8 cellular contexts compared by ENCODE assay signal in genomic region chr3:37162501-37163245, GRCh38. TPM values are rescaled to one million over a fixed set of nuclear protein-coding genes. Genes with fewer than 3 reads are reported as not detected.
DNase-seq lines count a peak whose midpoint lies in the region; ATAC-seq and TF ChIP-seq lines count a peak whose summit lies in the region.

No MANE protein-coding gene starts in this region.

- intact Hi-C loops in ovary (cut with DNase I) (no loop called here), head of caudate nucleus (cut with DNase I) (no loop called here)

- H3K4me3 ChIP-seq in ovary = no peak overlapping the region

- H3K4me1 ChIP-seq in ovary (ENCODE audit: insufficient read depth) = peaks cover 11% of the 10 kb centered on the region

- H3K9me3 Mint-ChIP-seq in chondrocyte (ENCODE audit: low read depth) = no peaks in the 10 kb centered on the region

- TF ChIP-seq CTCF in chondrocyte (IDR thresholded peaks at IDR 0.05) (no peak), ovary (IDR thresholded peaks at IDR 0.05) (no peak)

- peaks cover 29% of the 10 kb centered on the region for H3K4me1 Mint-ChIP-seq in chondrocyte (ENCODE audit: low read depth)

- no peaks in the 10 kb centered on the region for H3K36me3 ChIP-seq in ovary

- H3K27me3 ChIP-seq in ovary = no peaks in the 10 kb centered on the region

- H3K27ac ChIP-seq in ovary = no peak overlapping the region

- ATAC-seq in GM18498 (IDR thresholded peaks at IDR 0.05; ENCODE audit: unreplicated experiment) (peak; percentile 69), GM21526 (IDR thresholded peaks at IDR 0.05; ENCODE audit: low FRiP score, unreplicated experiment) (peak; percentile 85), HG03378 (IDR thresholded peaks at IDR 0.05; ENCODE audit: unreplicated experiment) (peak; percentile 84)

- no peak for TF ChIP-seq POLR2A in ovary (IDR thresholded peaks at IDR 0.05)

- TF ChIP-seq EP300 in ovary (IDR thresholded peaks at IDR 0.05) = no peak

- no peaks in the 10 kb centered on the region for H3K9me3 ChIP-seq in ovary

- H3K4me3 Mint-ChIP-seq in chondrocyte (ENCODE audit: unreplicated experiment) = no peak overlapping the region

- no peak for DNase-seq in chondrocyte (ENCODE audit: low spot score)
- DNase-seq in ovary = no peak
- DNase-seq in NCI-H1417 (lab: John Stamatoyannopoulos, UW) = no peak
- DNase-seq in head of caudate nucleus = no peak
- no peak for DNase-seq in activated CD4-positive, alpha-beta T cell treated with anti-CD3 and anti-CD28 coated beads, Interleukin-2, amount 50 U/mL, for 48 hours

- WGBS in ovary, 3 donors = 17 to 58% (median 26%) methylated on average over 3 of the region's 3 CpGs

- H3K36me3 Mint-ChIP-seq in chondrocyte (ENCODE audit: low read depth) = peaks cover 11% of the 10 kb centered on the region

- peak overlapping the region; percentile 58 for H3K27ac Mint-ChIP-seq in chondrocyte (ENCODE audit: unreplicated experiment)

- H3K27me3 Mint-ChIP-seq in chondrocyte (ENCODE audit: low read depth) = no peaks in the 10 kb centered on the region

RNA-seq across cellular contexts. Expression of gene LRRFIP2, which starts 11.7 kb away (rescaled TPM):
- 46.3 to 50.7 TPM (median 49.0 TPM) in 3 replicates for total RNA-seq in chondrocyte
- 10 to 100 TPM; 35.5 to 52.5 (median 48.3) TPM for total RNA-seq in ovary
- polyA plus RNA-seq in ovary = 10 to 100 TPM; 35.5 to 81.1 TPM
